ENCODE assay signal across 8 cellular contexts in the genomic region with DNA sequence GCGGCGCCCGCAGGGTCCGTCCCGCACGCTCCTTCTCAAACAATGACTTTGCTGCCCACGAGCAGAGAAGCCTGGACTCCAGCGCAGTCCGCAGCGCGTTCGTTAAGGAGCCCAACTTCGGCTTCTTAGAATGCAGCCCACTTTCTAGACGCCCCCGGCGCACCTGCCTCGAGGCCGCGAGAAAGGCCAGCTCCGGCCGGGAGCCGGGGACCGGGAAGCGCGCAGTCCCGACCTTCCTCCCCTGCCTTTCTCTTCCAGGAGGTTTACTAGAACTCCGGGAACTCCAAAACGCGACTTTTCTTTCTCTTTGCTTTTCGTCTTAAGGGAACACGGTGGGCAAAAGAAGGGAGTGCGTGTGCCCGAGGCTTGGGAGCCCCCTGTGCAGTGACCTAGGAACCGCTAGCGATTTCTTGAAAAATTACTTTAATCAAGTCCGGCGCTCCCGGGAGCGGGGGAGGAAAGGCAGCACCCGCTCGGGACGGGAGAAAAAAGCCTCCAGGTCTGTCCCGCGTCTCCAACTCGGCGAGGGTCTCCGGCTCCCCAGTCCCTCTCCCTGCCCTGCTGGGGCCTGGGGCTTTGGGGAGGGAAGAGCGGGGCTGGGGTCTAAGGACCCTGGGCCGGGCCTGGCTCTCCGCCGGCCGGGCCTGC. TPM values are rescaled to one million over a fixed set of nuclear protein-coding genes. Genes with fewer than 3 reads are reported as not detected.
A peak's percentile ranks its signal among the peaks of the same experiment; 100 is the strongest.
DNase-seq lines count a peak whose midpoint lies in the region; ATAC-seq and TF ChIP-seq lines count a peak whose summit lies in the region.

No MANE protein-coding gene starts in this region.

- DNase-seq in NCI-H748 (lab: John Stamatoyannopoulos, UW; ENCODE audit: unreplicated experiment) (peak; percentile 42), NCI-H748 treated with DMSO at 0.1 percent for 48 hours (lab: John Stamatoyannopoulos, UW) (no peak), SW480 (ENCODE audit: low spot score) (peak; percentile 48), fibroblast of villous mesenchyme (ENCODE audit: low read depth) (peak; percentile 13), smooth muscle cell (lab: John Stamatoyannopoulos, UW; ENCODE audit: unreplicated experiment) (no peak)

- no peaks in the 10 kb centered on the region for H3K79me2 ChIP-seq in smooth muscle cell (ENCODE audit: low read depth)

- no peaks in the 10 kb centered on the region for H3K36me3 ChIP-seq in smooth muscle cell (ENCODE audit: low read depth)

- H3K27me3 ChIP-seq in smooth muscle cell (ENCODE audit: low read depth) = peaks cover 92% of the 10 kb centered on the region

- H3K4me3 ChIP-seq in fibroblast of villous mesenchyme (ENCODE audit: low read depth, low read length) (peak overlapping the region; percentile 5), smooth muscle cell (peak overlapping the region; percentile 51)

- no peak overlapping the region for H3K27ac ChIP-seq in smooth muscle cell (ENCODE audit: low read depth)

- WGBS in smooth muscle cell (ENCODE audit: low lambda C conversion rate) = 2% methylated on average over 36 of the region's 52 CpGs

- TF ChIP-seq CTCF in fibroblast of villous mesenchyme (IDR thresholded peaks at IDR 0.05; ENCODE audit: insufficient read depth, low read depth, low read length) (no peak), smooth muscle cell (IDR thresholded peaks at IDR 0.05; ENCODE audit: borderline replicate concordance, insufficient read depth, poor library complexity, severe bottlenecking) (no peak)

- H3F3A ChIP-seq in smooth muscle cell (ENCODE audit: low read depth) = no peaks in the 10 kb centered on the region

- ATAC-seq in HG03565 (IDR thresholded peaks at IDR 0.05; ENCODE audit: unreplicated experiment) (no peak), GM21515 (IDR thresholded peaks at IDR 0.05; ENCODE audit: unreplicated experiment) (no peak), GM21367 (IDR thresholded peaks at IDR 0.05; ENCODE audit: unreplicated experiment) (no peak)

- H4K20me1 ChIP-seq in smooth muscle cell (ENCODE audit: low read depth) = no peaks in the 10 kb centered on the region

- no peaks in the 10 kb centered on the region for H3K9me3 ChIP-seq in smooth muscle cell (replicated peaks; ENCODE audit: low read depth)

- peak overlapping the region; percentile 67 for H2AFZ ChIP-seq in smooth muscle cell (ENCODE audit: low read depth)

- peaks cover 35% of the 10 kb centered on the region for H3K4me1 ChIP-seq in smooth muscle cell (ENCODE audit: low read depth)

- peak overlapping the region; percentile 90 for H3K4me2 ChIP-seq in smooth muscle cell

- H3K9ac ChIP-seq in smooth muscle cell (ENCODE audit: low read depth) = no peak overlapping the region

RNA-seq across cellular contexts. Expression of gene HNF1B, which starts 2.6 kb away (rescaled TPM):
- total RNA-seq in fibroblast of villous mesenchyme = not detected in 2 replicates
- not detected in 2 replicates for total RNA-seq in smooth muscle cell
- polyA plus RNA-seq in smooth muscle cell = not detected in 2 replicates

Comparison
In these comparisons a context has a peak if more than half of its experiments do, and no peak if none do; other contexts are left out.
1. DNase-seq: peak in NCI-H748 (single experiment), SW480 (single experiment) and fibroblast of villous mesenchyme (single experiment); none in NCI-H748 treated with DMSO at 0.1 percent for 48 hours (single experiment) and smooth muscle cell (single experiment).